In the genomic region with DNA sequence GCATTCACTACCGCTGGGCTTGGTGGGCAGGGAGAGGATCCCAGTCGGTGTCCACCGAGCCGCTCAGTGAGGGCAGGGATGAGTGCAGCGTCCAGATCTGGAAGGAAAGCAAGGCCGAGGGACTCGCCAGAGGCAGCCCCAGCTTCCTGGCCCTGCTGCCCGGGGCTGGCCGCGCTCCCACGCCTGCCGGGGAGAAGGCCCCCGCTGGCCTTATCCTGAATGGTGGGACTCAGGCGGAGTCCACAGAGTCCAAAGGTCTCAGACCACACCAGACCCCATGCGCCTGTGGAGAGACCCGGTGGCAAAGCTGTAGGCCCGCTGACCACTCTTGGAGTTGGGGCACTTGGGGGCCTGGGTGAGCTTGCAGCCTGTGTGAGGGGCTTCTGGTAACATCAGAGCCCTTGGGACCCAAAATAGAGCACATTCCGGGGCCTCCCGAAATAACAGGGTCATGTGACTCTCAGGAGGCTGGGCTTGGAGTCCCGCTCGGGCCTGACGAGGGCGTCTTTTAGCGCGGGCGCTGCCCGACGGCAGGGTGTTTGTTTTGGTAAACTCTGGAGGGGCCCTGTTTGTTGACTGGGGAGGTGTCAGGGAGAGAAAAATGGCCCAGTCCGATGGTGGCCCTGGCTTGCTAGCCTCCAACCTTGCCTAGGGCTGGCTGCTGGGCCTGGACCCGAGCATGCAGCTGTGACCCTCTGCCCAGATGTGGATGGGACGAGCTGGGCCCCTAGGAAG, we compare ENCODE assay signal across 8 cellular contexts. TPM values are rescaled to one million over a fixed set of nuclear protein-coding genes. Genes with fewer than 3 reads are reported as not detected.
DNase-seq lines count a peak whose midpoint lies in the region; ATAC-seq and TF ChIP-seq lines count a peak whose summit lies in the region.

No MANE protein-coding gene starts in this region.

- H3K27me3 Mint-ChIP-seq in Caco-2 (ENCODE audit: insufficient read depth, unreplicated experiment), result no peaks in the 10 kb centered on the region
- H3K27me3 Mint-ChIP-seq in activated T-helper 17 cell treated with anti-CD3 and anti-CD28 coated beads, Interleukin-2, amount 50 U/mL, for 72 hours, result peaks cover 4% of the 10 kb centered on the region

- H3K9me3 ChIP-seq in Caco-2, result no peaks in the 10 kb centered on the region
- no peaks in the 10 kb centered on the region for H3K9me3 ChIP-seq in adrenal gland (replicated peaks in 1 of 3)
- H3K9me3 ChIP-seq in heart left ventricle, result no peaks in the 10 kb centered on the region

- ATAC-seq in heart left ventricle (peak; percentile 18 to 53 (median 33)), HG03520 (IDR thresholded peaks at IDR 0.05; ENCODE audit: unreplicated experiment) (no peak)
- no peak for ATAC-seq in activated T-helper 17 cell treated with anti-CD3 and anti-CD28 coated beads, Interleukin-2, amount 50 U/mL, for 72 hours (replicated peaks)

- no peaks in the 10 kb centered on the region; the same call in 1 of the 2 replicates for H3K36me3 ChIP-seq in Caco-2 (ENCODE audit: control insufficient read depth, insufficient read depth, low read length)
- H3K36me3 ChIP-seq in adrenal gland (replicated peaks in 1 of 2), result no peaks in the 10 kb centered on the region
- no peaks in the 10 kb centered on the region for H3K36me3 ChIP-seq in heart left ventricle

- H3K4me3 Mint-ChIP-seq in Caco-2 (ENCODE audit: unreplicated experiment), result peak overlapping the region; percentile 74
- H3K4me3 Mint-ChIP-seq in activated T-helper 17 cell treated with anti-CD3 and anti-CD28 coated beads, Interleukin-2, amount 50 U/mL, for 72 hours, result no peak overlapping the region

- TF ChIP-seq CTCF in Caco-2 (IDR thresholded peaks at IDR 0.05; ENCODE audit: insufficient read depth in 1 of 2, low read depth in 1 of 2, low read length in 1 of 2, severe bottlenecking in 1 of 2, unreplicated experiment in 1 of 2) (no peak), adrenal gland (IDR thresholded peaks at IDR 0.05) (no peak), heart left ventricle (IDR thresholded peaks at IDR 0.05) (peak in 3 of 12 donors; percentile 27 to 41 (median 38)), retinal pigment epithelial cell (conservative IDR thresholded peaks at IDR 0.05; ENCODE audit: low read depth, low read length) (no peak)

- H3K27ac ChIP-seq in adrenal gland, result peak overlapping the region; percentile 65 to 95 (median 92)
- H3K27ac ChIP-seq in heart left ventricle, result peak overlapping the region; percentile 30 to 93 (median 86)

- CTCF ChIA-PET in Caco-2 (lab: Charles Lee), result interaction anchor here (0.6 to 1.7 kb wide), 5 partner anchors 53 to 121 kb away, joined by 3 to 5 read pairs (median 3); no protein-coding TSS in a partner anchor

- POLR2A ChIA-PET in Caco-2 (lab: Charles Lee), result interaction anchor here (0.7 to 1.3 kb wide), 3 partner anchors 26 to 164 kb away, joined by 4 to 5 read pairs (median 5); partner anchors contain the start of gene RNU6ATAC

- no peaks in the 10 kb centered on the region for H3K27me3 ChIP-seq in Caco-2 (replicated peaks; ENCODE audit: control insufficient read depth, insufficient read depth, low read length)
- H3K27me3 ChIP-seq in adrenal gland, result no peaks in the 10 kb centered on the region
- no peaks in the 10 kb centered on the region for H3K27me3 ChIP-seq in heart left ventricle

- H3K4me3 ChIP-seq in Caco-2 (ENCODE audit: low read depth, low read length) (peak overlapping the region; percentile 77), adrenal gland (peak overlapping the region in 2 of 4 donors; percentile 38 to 85), heart left ventricle (peak overlapping the region; percentile 50 to 99 (median 83)), retinal pigment epithelial cell (ENCODE audit: low read length) (peak overlapping the region; percentile 64)

- BruUV-seq in Caco-2 (replicated peaks; lab: Mats Ljungman, UMichigan), result TSS peak; percentile 25

- DNase-seq in Caco-2 (no peak), adrenal gland (peak in 6 of 7 donors; percentile 59 to 75 (median 67)), heart left ventricle (peak; percentile 64 to 76 (median 72)), retinal pigment epithelial cell (ENCODE audit: low read depth) (no peak), NCI-H226 (no peak)
- no peak for DNase-seq in activated CD4-positive, alpha-beta T cell treated with anti-CD3 and anti-CD28 coated beads for 1 hour

- TF ChIP-seq POLR2A in adrenal gland (IDR thresholded peaks at IDR 0.05), result peak in 1 of 2 donors; percentile 37
- no peak for TF ChIP-seq POLR2A in heart left ventricle (IDR thresholded peaks at IDR 0.05)

- H3K4me1 Mint-ChIP-seq in Caco-2 (ENCODE audit: low read depth, unreplicated experiment), result peaks cover 18% of the 10 kb centered on the region
- H3K4me1 Mint-ChIP-seq in activated T-helper 17 cell treated with anti-CD3 and anti-CD28 coated beads, Interleukin-2, amount 50 U/mL, for 72 hours, result peaks cover 7% of the 10 kb centered on the region

- H3K9me3 Mint-ChIP-seq in Caco-2 (ENCODE audit: unreplicated experiment), result no peaks in the 10 kb centered on the region
- no peaks in the 10 kb centered on the region for H3K9me3 Mint-ChIP-seq in activated T-helper 17 cell treated with anti-CD3 and anti-CD28 coated beads, Interleukin-2, amount 50 U/mL, for 72 hours

- 18 to 47% (median 30%) methylated on average over 4 to 31 of the region's 31 CpGs for WGBS in adrenal gland, 4 donors
- 5 to 23% (median 10%) methylated on average over 8 to 31 of the region's 31 CpGs for WGBS in heart left ventricle, 4 donors

- peaks cover 64% of the 10 kb centered on the region for H3K4me1 ChIP-seq in Caco-2
- H3K4me1 ChIP-seq in adrenal gland (replicated peaks in 1 of 2), result peaks cover 66 to 68% of the 10 kb centered on the region in 2 donors
- H3K4me1 ChIP-seq in heart left ventricle, result peaks cover 38 to 87% (median 74%) of the 10 kb centered on the region in 12 donors

- peaks cover 7% of the 10 kb centered on the region for H3K36me3 Mint-ChIP-seq in Caco-2 (ENCODE audit: insufficient read depth, unreplicated experiment)
- no peaks in the 10 kb centered on the region for H3K36me3 Mint-ChIP-seq in activated T-helper 17 cell treated with anti-CD3 and anti-CD28 coated beads, Interleukin-2, amount 50 U/mL, for 72 hours (ENCODE audit: low read depth)

- intact Hi-C loops in Caco-2 (cut with micrococcal nuclease; ENCODE audit: unreplicated experiment), result loop anchor here (1.0 to 5.0 kb wide), 3 partner anchors 28 to 262 kb away; partner anchors contain the start of gene BRD3
- intact Hi-C loops in adrenal gland (cut with DNase I), result loop anchor here in 1 of 2 donors (5.0 kb wide), 3 partner anchors 43 to 157 kb away; no protein-coding TSS in a partner anchor
- intact Hi-C loops in heart left ventricle (cut with DNase I), result loop anchor here (2.0 to 10.0 kb wide), 12 partner anchors 38 to 262 kb away; partner anchors contain the start of gene BRD3 (in 1 of the 10)

- H3K27ac Mint-ChIP-seq in Caco-2 (ENCODE audit: unreplicated experiment), result peak overlapping the region; percentile 92
- no peak overlapping the region for H3K27ac Mint-ChIP-seq in activated T-helper 17 cell treated with anti-CD3 and anti-CD28 coated beads, Interleukin-2, amount 50 U/mL, for 72 hours

RNA-seq across cellular contexts. Expression of gene RXRA, which starts 2.8 kb away (rescaled TPM):
- total RNA-seq in Caco-2 (2022), result 63.8 and 69.1 TPM in 2 replicates
- total RNA-seq in adrenal gland, result 100 to 1,000 TPM in 4 of 8 donors, 10 to 100 TPM in 4; 64.2 to 114 (median 94.7) TPM
- polyA plus RNA-seq in adrenal gland, result 10 to 100 TPM; 16.1 to 72.9 (median 31.6) TPM
- 10 to 100 TPM; 45.5 to 87.9 (median 52.9) TPM for total RNA-seq in heart left ventricle
- polyA plus RNA-seq in heart left ventricle, result 10 to 100 TPM; 54.9 to 55.8 TPM
- total RNA-seq in activated T-helper 17 cell treated with anti-CD3 and anti-CD28 coated beads, Interleukin-2, amount 50 U/mL, for 72 hours, result 10 to 100 TPM in 1 of 2 donors, 1 to 10 TPM in 1; 4.2 to 41.6 TPM

Comparison
In these comparisons a context has a peak if more than half of its experiments do, and no peak if none do; other contexts are left out.
1. DNase-seq: peak in adrenal gland (6 of 7) and heart left ventricle (5 of 5); none in Caco-2 (0 of 2), retinal pigment epithelial cell (single experiment), activated CD4-positive, alpha-beta T cell treated with anti-CD3 and anti-CD28 coated beads for 1 hour (single experiment) and NCI-H226 (single experiment).
2. ATAC-seq: peak in heart left ventricle (4 of 4); none in HG03520 (single experiment) and activated T-helper 17 cell treated with anti-CD3 and anti-CD28 coated beads, Interleukin-2, amount 50 U/mL, for 72 hours (single experiment).